8 cellular contexts compared by ENCODE assay signal in genomic region chr22:40856513-40857308, GRCh38. TPM values are rescaled to one million over a fixed set of nuclear protein-coding genes. Genes with fewer than 3 reads are reported as not detected.
DNase-seq lines count a peak whose midpoint lies in the region; ATAC-seq and TF ChIP-seq lines count a peak whose summit lies in the region.

Gene ST13 (minus strand): TSS chr22:40856639. CDS start chr22:40856540, 99 bp downstream.
Gene XPNPEP3 (plus strand): TSS chr22:40857148. CDS start chr22:40857182, 34 bp downstream.

- H4K20me1 ChIP-seq in DND-41 (ENCODE audit: insufficient read depth, low read length) (peaks cover 26% of the 10 kb centered on the region), KMS-11 (ENCODE audit: insufficient read depth) (peaks cover 14% of the 10 kb centered on the region)

- H3K4me2 ChIP-seq in DND-41 (ENCODE audit: insufficient read depth, low read length), result peak within 1 kb of the TSS; percentile 88
- H3K4me2 ChIP-seq in KMS-11, result peak within 1 kb of the TSS; percentile 98

- H2AFZ ChIP-seq in DND-41 (ENCODE audit: low read depth, low read length), result peak within 1 kb of the TSS; percentile 91
- H2AFZ ChIP-seq in KMS-11 (ENCODE audit: low read depth), result peak within 1 kb of the TSS; percentile 52

- peak; percentile 42 for TF ChIP-seq CTCF in DND-41 (IDR thresholded peaks at IDR 0.05; ENCODE audit: borderline replicate concordance, extremely low read depth, low read length, poor library complexity, severe bottlenecking)
- 0 out of 2 replicates have a peak, but pooled peaks have one; percentile 8 for TF ChIP-seq CTCF in KMS-11 (conservative IDR thresholded peaks at IDR 0.05; ENCODE audit: low read depth, low read length)
- TF ChIP-seq CTCF in Peyer's patch (IDR thresholded peaks at IDR 0.05), result peak; percentile 1 to 44 (median 33)

- peak within 1 kb of the TSS; percentile 72 to 91 for H3K4me3 ChIP-seq in DND-41 (ENCODE audit: low read depth in 1 of 2, low read length in 2 of 2)
- H3K4me3 ChIP-seq in KMS-11 (IDR thresholded peaks at IDR 0.05; ENCODE audit: insufficient read depth, low read depth, low read length), result no peak within 1 kb of the TSS
- peak within 1 kb of the TSS; percentile 73 to 95 (median 87) for H3K4me3 ChIP-seq in Peyer's patch
- H3K4me3 ChIP-seq in muscle layer of colon (ENCODE audit: low read depth in 1 of 2, low read length in 2 of 2), result peak within 1 kb of the TSS; percentile 97 to 99

- peak within 1 kb of the TSS; percentile 95 for H3K27ac ChIP-seq in DND-41 (ENCODE audit: low read length)
- H3K27ac ChIP-seq in KMS-11, result peak within 1 kb of the TSS; percentile 85
- H3K27ac ChIP-seq in Peyer's patch, result peak within 1 kb of the TSS; percentile 94 to 98 (median 97)
- H3K27ac ChIP-seq in muscle layer of colon (ENCODE audit: low read depth, low read length), result peak within 1 kb of the TSS; percentile 97

- H3K4me1 ChIP-seq in DND-41 (ENCODE audit: insufficient read depth, low read length), result peaks cover 56% of the 10 kb centered on the region
- H3K4me1 ChIP-seq in KMS-11 (ENCODE audit: low read depth, poor library complexity, severe bottlenecking), result peaks cover 48% of the 10 kb centered on the region
- H3K4me1 ChIP-seq in Peyer's patch, result peaks cover 0 to 50% (median 14%) of the 10 kb centered on the region in 4 donors
- H3K4me1 ChIP-seq in muscle layer of colon (ENCODE audit: insufficient read depth, low read length), result peaks cover 47% of the 10 kb centered on the region

- H3K9ac ChIP-seq in DND-41 (ENCODE audit: low read depth, low read length), result peak within 1 kb of the TSS; percentile 84
- peak within 1 kb of the TSS; percentile 84 for H3K9ac ChIP-seq in KMS-11
- peak within 1 kb of the TSS; percentile 98 for H3K9ac ChIP-seq in muscle layer of colon (ENCODE audit: low read length)

- H3K27me3 ChIP-seq in DND-41 (ENCODE audit: insufficient read depth, low read length, poor library complexity) (no peaks in the 10 kb centered on the region), KMS-11 (ENCODE audit: insufficient read depth, low read depth) (no peaks in the 10 kb centered on the region), Peyer's patch (no peaks in the 10 kb centered on the region), muscle layer of colon (ENCODE audit: control insufficient read depth in 1 of 2, insufficient read depth in 2 of 2, low read length in 2 of 2) (no peaks in the 10 kb centered on the region)

- peak; percentile 16 to 54 for TF ChIP-seq POLR2A in Peyer's patch (IDR thresholded peaks at IDR 0.05)

- DNase-seq in DND-41, result peak; percentile 98
- peak; percentile 96 to 99 (median 98) for DNase-seq in Peyer's patch
- peak; percentile 96 to 97 for DNase-seq in activated T-cell treated with anti-CD3 and anti-CD28 coated beads, Interleukin-2, amount 50 U/mL, for 48 hours
- DNase-seq in stimulated activated CD8-positive, alpha-beta memory T cell treated with anti-CD3 and anti-CD28 coated beads, Interleukin-7, amount 100 ng/mL, for 24 hours (ENCODE audit: low read depth), result peak; percentile 93

- peaks cover 37% of the 10 kb centered on the region for H3K36me3 ChIP-seq in DND-41 (ENCODE audit: insufficient read depth, low read length)
- no peaks in the 10 kb centered on the region for H3K36me3 ChIP-seq in KMS-11 (ENCODE audit: insufficient read depth)
- peaks cover 0 to 1% (median 0%) of the 10 kb centered on the region in 3 donors for H3K36me3 ChIP-seq in Peyer's patch
- peaks cover 6% of the 10 kb centered on the region for H3K36me3 ChIP-seq in muscle layer of colon (ENCODE audit: insufficient read depth, low read length)

- ATAC-seq in DND-41 (ENCODE audit: insufficient read depth, low read depth) (peak; percentile 97), GM21737 (IDR thresholded peaks at IDR 0.05; ENCODE audit: unreplicated experiment) (peak; percentile 80), esophagus mucosa (peak; percentile 98)

- H3K9me3 ChIP-seq in DND-41 (ENCODE audit: insufficient read depth, low read length, severe bottlenecking) (no peaks in the 10 kb centered on the region), Peyer's patch (no peaks in the 10 kb centered on the region), muscle layer of colon (ENCODE audit: low read length) (no peaks in the 10 kb centered on the region)

- H3K79me2 ChIP-seq in DND-41 (ENCODE audit: insufficient read depth, low read length) (peaks cover 92% of the 10 kb centered on the region), KMS-11 (ENCODE audit: insufficient read depth, low read depth) (peaks cover 83% of the 10 kb centered on the region)

RNA-seq across cellular contexts. Expression of gene ST13, which starts in this region (rescaled TPM):
- total RNA-seq in Peyer's patch (10 to 100 TPM; 53.4 to 75.1 (median 72.0) TPM), esophagus mucosa (120 TPM)

RNA-seq across cellular contexts. Expression of gene XPNPEP3, which starts in this region (rescaled TPM):
- total RNA-seq in Peyer's patch (10 to 100 TPM in 1 of 4 donors, 1 to 10 TPM in 3; 1.4 to 10.5 (median 6.6) TPM), esophagus mucosa (14.3 TPM)
